ENCODE assay signal across 29 cellular contexts in the genomic region with DNA sequence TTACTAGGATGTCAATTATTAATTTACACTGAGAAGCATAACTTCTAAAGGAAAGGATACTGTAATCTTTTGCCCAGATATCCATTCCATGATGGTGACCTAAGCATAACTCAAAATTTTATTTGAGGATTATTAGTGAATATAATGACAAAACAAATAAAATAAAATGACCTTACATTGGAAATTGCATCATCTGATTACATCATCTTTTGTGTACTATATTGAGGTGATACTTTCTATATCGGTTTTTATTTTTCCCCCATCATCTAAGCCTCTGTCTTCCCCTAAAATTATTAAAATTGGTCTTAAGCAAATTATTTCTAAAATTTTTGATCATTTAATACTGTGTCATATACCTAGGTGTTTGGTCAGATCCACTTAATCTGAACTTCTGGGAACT.
"Had no signal": no experiment of that assay in that cellular context is flagged by ENCODE, and none has a peak within 500 bp of the region (broad histone marks: within the 10 kb centered on the region; RNA-seq: fewer than 3 reads in every experiment).

No MANE protein-coding gene starts in this region.

- H2AFZ ChIP-seq: neural progenitor cell, parathyroid adenoma had no signal

- DNase-seq: natural killer cell; occipital lobe; ovary; posterior cingulate gyrus; psoas muscle; right cardiac atrium; spleen; stimulated activated CD4-positive, alpha-beta T cell treated with anti-CD3 and anti-CD28 coated beads, Interleukin-12 subunit alpha, Interleukin-12 subunit beta, amount 100 ng/mL, for 4 hours; stimulated activated CD4-positive, alpha-beta T cell treated with anti-CD3 and anti-CD28 coated beads, Interleukin-1b, Interleukin-23, amount 100 ng/mL, for 48 hours; stimulated activated CD4-positive, alpha-beta T cell treated with anti-CD3 and anti-CD28 coated beads, Interleukin-4, amount 100 ng/mL, for 1 hour; stimulated activated CD4-positive, alpha-beta T cell treated with anti-CD3 and anti-CD28 coated beads, Interleukin-4, amount 100 ng/mL, for 4 hours; stimulated activated CD8-positive, alpha-beta memory T cell treated with anti-CD3 and anti-CD28 coated beads, Interleukin-4, amount 100 ng/mL, for 48 hours; stimulated activated naive CD4-positive, alpha-beta T cell; stimulated activated naive CD8-positive, alpha-beta T cell treated with anti-CD3 and anti-CD28 coated beads, Interleukin-15, amount 100 ng/mL, for 72 hours; stimulated activated naive CD8-positive, alpha-beta T cell treated with anti-CD3 and anti-CD28 coated beads, Interleukin-15, Interleukin-2, amounts not matched to agents 100 U/mL and 50 U/mL, for 24 hours; substantia nigra; testis; tibial artery; trophoblast cell; upper lobe of left lung had no signal

- H3K9ac ChIP-seq: neural progenitor cell, parathyroid adenoma had no signal

- H3K79me2 ChIP-seq: parathyroid adenoma had no signal

- FAIRE-seq: urothelium cell line had no signal

- H3K9me3 ChIP-seq: ovary, psoas muscle, spleen, suprapubic skin, testis, tibial artery, upper lobe of left lung, vagina had no signal

- H3K27me3 ChIP-seq: neural progenitor cell, ovary, suprapubic skin, testis, tibial artery, upper lobe of left lung, vagina had no signal

- H3K4me1 ChIP-seq: neural progenitor cell, parathyroid adenoma, psoas muscle, suprapubic skin, testis, tibial artery, upper lobe of left lung, vagina had no signal

- H3K4me2 ChIP-seq: neural progenitor cell, smooth muscle cell had no signal

- H3K4me3 ChIP-seq: neural progenitor cell, ovary, psoas muscle, skin epidermis, smooth muscle cell, spleen, suprapubic skin, testis, tibial artery, upper lobe of left lung, vagina had no signal

- H3K27ac ChIP-seq: neural progenitor cell, ovary, parathyroid adenoma, psoas muscle, skin epidermis, spleen, suprapubic skin, testis, tibial artery, upper lobe of left lung, vagina had no signal

- H3K36me3 ChIP-seq: neural progenitor cell, ovary, spleen, suprapubic skin, tibial artery, upper lobe of left lung, vagina had no signal

- ATAC-seq: natural killer cell; psoas muscle; right cardiac atrium; sciatic nerve; stimulated activated memory B cell treated with anti-CD40 and anti-IgM and Interleukin-4, amounts not matched to agents 10 μg/mL and 1 μg/mL and 100 μg/mL, for 72 hours; stimulated activated naive CD8-positive, alpha-beta T cell treated with anti-CD3 and anti-CD28 coated beads, Interleukin-15, amount 100 ng/mL, for 72 hours; stimulated activated naive CD8-positive, alpha-beta T cell treated with anti-CD3 and anti-CD28 coated beads, Interleukin-15, Interleukin-2, amounts not matched to agents 100 U/mL and 50 U/mL, for 24 hours had no signal
